ENCODE assay signal across 8 cellular contexts in genomic region chr3:165206454-165207266, GRCh38. TPM values are rescaled to one million over a fixed set of nuclear protein-coding genes. Genes with fewer than 3 reads are reported as not detected.
DNase-seq lines count a peak whose midpoint lies in the region; ATAC-seq and TF ChIP-seq lines count a peak whose summit lies in the region.

No MANE protein-coding gene starts in this region.

- H3K9me3 ChIP-seq in Peyer's patch (no peaks in the 10 kb centered on the region), body of pancreas (no peaks in the 10 kb centered on the region), iPS-20b (ENCODE audit: insufficient read depth, low read depth, low read length) (no peaks in the 10 kb centered on the region), skeletal muscle tissue (ENCODE audit: control insufficient read depth in 3 of 3, low read length in 3 of 3) (no peaks in the 10 kb centered on the region)

- H3K27ac ChIP-seq in Peyer's patch = no peak overlapping the region
- no peak overlapping the region for H3K27ac ChIP-seq in body of pancreas
- H3K27ac ChIP-seq in iPS-20b (ENCODE audit: low read length) = no peak overlapping the region
- no peak overlapping the region for H3K27ac ChIP-seq in skeletal muscle tissue (ENCODE audit: low read depth, low read length)

- TF ChIP-seq CTCF in Peyer's patch (IDR thresholded peaks at IDR 0.05) (peak in 4 of 6 experiments; percentile 62 to 75 (median 69)), body of pancreas (IDR thresholded peaks at IDR 0.05) (peak; percentile 52 to 84 (median 70))

- no peaks in the 10 kb centered on the region for H3K36me3 ChIP-seq in Peyer's patch
- H3K36me3 ChIP-seq in body of pancreas (replicated peaks in 1 of 2; ENCODE audit: insufficient read depth in 1 of 2, low read depth in 2 of 2) = no peaks in the 10 kb centered on the region
- H3K36me3 ChIP-seq in iPS-20b (ENCODE audit: insufficient read depth, low read depth, low read length) = no peaks in the 10 kb centered on the region
- no peaks in the 10 kb centered on the region for H3K36me3 ChIP-seq in skeletal muscle tissue (ENCODE audit: control insufficient read depth in 3 of 3, insufficient read depth in 3 of 3, low read length in 3 of 3)

- H3K4me3 ChIP-seq in Peyer's patch = peak overlapping the region in 2 of 4 donors; percentile 43 to 46
- H3K4me3 ChIP-seq in body of pancreas = no peak overlapping the region
- peak overlapping the region; percentile 67 for H3K4me3 ChIP-seq in iPS-20b (ENCODE audit: low read length)
- peak overlapping the region; percentile 55 to 61 (median 58) for H3K4me3 ChIP-seq in skeletal muscle tissue (ENCODE audit: low read length in 3 of 3)

- TF ChIP-seq POLR2A in Peyer's patch (IDR thresholded peaks at IDR 0.05) = no peak
- TF ChIP-seq POLR2A in body of pancreas (IDR thresholded peaks at IDR 0.05) = no peak

- peak; percentile 94 for ATAC-seq in body of pancreas

- H3K27me3 ChIP-seq in Peyer's patch = no peaks in the 10 kb centered on the region
- H3K27me3 ChIP-seq in body of pancreas = no peaks in the 10 kb centered on the region
- H3K27me3 ChIP-seq in iPS-20b (ENCODE audit: insufficient read depth, low read length) = peaks cover 15% of the 10 kb centered on the region
- H3K27me3 ChIP-seq in skeletal muscle tissue (ENCODE audit: control insufficient read depth in 3 of 3, insufficient read depth in 3 of 3, low read length in 3 of 3) = no peaks in the 10 kb centered on the region

- DNase-seq in activated T-cell treated with anti-CD3 and anti-CD28 coated beads for 24 hours (ENCODE audit: low read depth) (peak; percentile 12), HCEC 1CT (peak; percentile 71), Kasumi-1 (lab: John Stamatoyannopoulos, UW) (peak; percentile 79 to 84), Peyer's patch (peak in 2 of 3 donors; percentile 75 to 79), body of pancreas (peak; percentile 77 to 85 (median 80))
- no peak for DNase-seq in activated T-cell treated with anti-CD3 and anti-CD28 coated beads, Interleukin-2, amount 50 U/mL, for 1 hour

- intact Hi-C loops in body of pancreas (cut with DNase I) = no loop called here

- H3K9ac ChIP-seq in iPS-20b (ENCODE audit: low read depth, low read length) (0 out of 2 replicates have a peak overlapping the region, but pooled peaks have one; percentile 43), skeletal muscle tissue (ENCODE audit: low read depth in 1 of 3, low read length in 3 of 3) (no peak overlapping the region)

- peaks cover 0 to 5% (median 0%) of the 10 kb centered on the region in 4 donors for H3K4me1 ChIP-seq in Peyer's patch
- no peaks in the 10 kb centered on the region for H3K4me1 ChIP-seq in body of pancreas
- H3K4me1 ChIP-seq in iPS-20b (ENCODE audit: insufficient read depth, low read length) = peaks cover 3% of the 10 kb centered on the region; the same call in 1 of the 2 replicates
- H3K4me1 ChIP-seq in skeletal muscle tissue (ENCODE audit: control insufficient read depth in 3 of 3, insufficient read depth in 3 of 3, low read length in 3 of 3) = peaks cover 0 to 4% (median 4%) of the 10 kb centered on the region in 3 donors

- 14 to 17% methylated on average over 26 of the region's 26 CpGs for WGBS in body of pancreas, 2 donors

RNA-seq across cellular contexts. Expression of gene SLITRK3, which starts 10.5 kb away (rescaled TPM):
- total RNA-seq in Peyer's patch (under 1 TPM in 2 of 4 donors, not detected in 2; 0.19 to 0.27 TPM), body of pancreas (not detected), skeletal muscle tissue (under 0.01 TPM)

Comparison
In these comparisons a context has a peak if more than half of its experiments do, and no peak if none do; other contexts are left out.
1. H3K4me3 ChIP-seq: peak in iPS-20b (single experiment) and skeletal muscle tissue (3 of 3); none in body of pancreas (0 of 2).